Comparison of ENCODE assay signal across 14 cellular contexts in genomic region chr3:16936233-16936632, GRCh38. TPM values are rescaled to one million over a fixed set of nuclear protein-coding genes. Genes with fewer than 3 reads are reported as not detected.
A peak's percentile ranks its signal among the peaks of the same experiment; 100 is the strongest.
DNase-seq lines count a peak whose midpoint lies in the region; ATAC-seq and TF ChIP-seq lines count a peak whose summit lies in the region.
"Had no signal": no experiment of that assay in that cellular context is flagged by ENCODE, and none has a peak within 500 bp of the region (broad histone marks: within the 10 kb centered on the region; RNA-seq: fewer than 3 reads in every experiment).

No MANE protein-coding gene starts in this region.

- dilution Hi-C loops in mammary epithelial cell (cut with HindIII; ENCODE audit: low sequenced_read_pairs) = no loop called here

- no peak overlapping the region for H3K4me3 ChIP-seq in SJCRH30
- no peak overlapping the region for H3K4me3 ChIP-seq in mammary epithelial cell (replicated peaks in 1 of 3; ENCODE audit: insufficient read depth in 1 of 3, low read depth in 2 of 3, low read length in 3 of 3)
- H3K4me3 ChIP-seq: left lung, testis had no signal

- peaks cover 78% of the 10 kb centered on the region for H3K4me1 Mint-ChIP-seq in activated CD4-positive, alpha-beta T cell treated with anti-CD3 and anti-CD28 coated beads for 36 hours
- H3K4me1 Mint-ChIP-seq in WTC11 = peaks cover 35% of the 10 kb centered on the region
- peaks cover 52 to 99% (median 94%) of the 10 kb centered on the region in 4 donors for H3K4me1 Mint-ChIP-seq in naive thymus-derived CD8-positive, alpha-beta T cell

- CTCF ChIA-PET in activated CD4-positive, alpha-beta T cell treated with anti-CD3 and anti-CD28 coated beads for 36 hours (lab: Charles Lee) = interaction anchor here (0.7 kb wide), 1 partner anchor 238 kb away, joined by 3 read pairs; no protein-coding TSS in a partner anchor
- CTCF ChIA-PET in WTC11 (lab: Charles Lee) = no interaction called here
- CTCF ChIA-PET in mammary epithelial cell (lab: Charles Lee; ENCODE audit: low non-redundant PET) = no interaction called here

- H3K36me3 Mint-ChIP-seq in activated CD4-positive, alpha-beta T cell treated with anti-CD3 and anti-CD28 coated beads for 36 hours (ENCODE audit: low read depth) = peaks cover 5% of the 10 kb centered on the region
- no peaks in the 10 kb centered on the region for H3K36me3 Mint-ChIP-seq in WTC11
- H3K36me3 Mint-ChIP-seq in naive thymus-derived CD8-positive, alpha-beta T cell = peaks cover 0 to 14% (median 10%) of the 10 kb centered on the region in 3 donors

- H3K9me3 Mint-ChIP-seq in activated CD4-positive, alpha-beta T cell treated with anti-CD3 and anti-CD28 coated beads for 36 hours (ENCODE audit: low read depth) = no peaks in the 10 kb centered on the region
- no peaks in the 10 kb centered on the region for H3K9me3 Mint-ChIP-seq in WTC11
- H3K9me3 Mint-ChIP-seq in naive thymus-derived CD8-positive, alpha-beta T cell = no peaks in the 10 kb centered on the region

- H3K9me3 ChIP-seq in SJCRH30 (replicated peaks) = no peaks in the 10 kb centered on the region
- no peaks in the 10 kb centered on the region for H3K9me3 ChIP-seq in mammary epithelial cell (replicated peaks; ENCODE audit: insufficient read depth, low read length)
- H3K9me3 ChIP-seq: left lung, testis had no signal

- peak; percentile 18 for DNase-seq in activated CD4-positive, alpha-beta T cell treated with anti-CD3 and anti-CD28 coated beads for 36 hours
- no peak for DNase-seq in activated CD4-positive, alpha-beta T cell treated with anti-CD3 and anti-CD28 coated beads for 4 hours
- DNase-seq in HUDEP-2 (lab: John Stamatoyannopoulos, UW; ENCODE audit: unreplicated experiment in 76 of 76) (peak in 73 of 76 experiments; percentile 37 to 96 (median 81)), WTC11 (ENCODE audit: low spot score) (no peak), SJCRH30 (no peak), mammary epithelial cell (no peak)
- DNase-seq in naive thymus-derived CD8-positive, alpha-beta T cell = peak in 9 of 10 donors; percentile 5 to 68 (median 32)
- DNase-seq: left lung; MV-4-11; NCI-H2107; stimulated activated CD4-positive, alpha-beta T cell treated with anti-CD3 and anti-CD28 coated beads, Interleukin-15, amount 100 ng/mL, for 24 hours; testis had no signal

- TF ChIP-seq CTCF in WTC11 (IDR thresholded peaks at IDR 0.05) = no peak
- no peak for TF ChIP-seq CTCF in mammary epithelial cell (conservative IDR thresholded peaks at IDR 0.05 in 1 of 2, IDR thresholded peaks at IDR 0.05 in 1 of 2; ENCODE audit: extremely low read depth in 1 of 2, insufficient read depth in 1 of 2, low read depth in 1 of 2, low read length in 2 of 2)

- H3K9ac ChIP-seq in mammary epithelial cell (ENCODE audit: insufficient read depth, low read length) = no peak overlapping the region

- H3K4me3 Mint-ChIP-seq in activated CD4-positive, alpha-beta T cell treated with anti-CD3 and anti-CD28 coated beads for 36 hours = no peak overlapping the region
- no peak overlapping the region for H3K4me3 Mint-ChIP-seq in WTC11
- peak overlapping the region; percentile 53 to 85 (median 72) for H3K4me3 Mint-ChIP-seq in naive thymus-derived CD8-positive, alpha-beta T cell

- intact Hi-C loops in activated CD4-positive, alpha-beta T cell treated with anti-CD3 and anti-CD28 coated beads for 36 hours (cut with DNase I, micrococcal nuclease) = no loop called here
- intact Hi-C loops in mammary epithelial cell (cut with micrococcal nuclease) = no loop called here

- 46% methylated on average over 2 of the region's 2 CpGs for WGBS in mammary epithelial cell (ENCODE audit: low coverage, missing lambda C conversion rate)

- H3K27ac Mint-ChIP-seq in activated CD4-positive, alpha-beta T cell treated with anti-CD3 and anti-CD28 coated beads for 36 hours = no peak overlapping the region
- peak overlapping the region; percentile 7; the same call in 1 of the 2 replicates for H3K27ac Mint-ChIP-seq in WTC11
- peak overlapping the region; percentile 26 to 91 (median 78) for H3K27ac Mint-ChIP-seq in naive thymus-derived CD8-positive, alpha-beta T cell

- ATAC-seq in activated CD4-positive, alpha-beta T cell treated with anti-CD3 and anti-CD28 coated beads for 36 hours = no peak
- ATAC-seq in WTC11 = peak; percentile 88
- peak; percentile 88 to 91 for ATAC-seq in naive thymus-derived CD8-positive, alpha-beta T cell
- ATAC-seq in HG03457 (IDR thresholded peaks at IDR 0.05; ENCODE audit: unreplicated experiment) = no peak
- ATAC-seq: left lung, Right ventricle myocardium inferior had no signal

- H3K27me3 ChIP-seq in SJCRH30 (no peaks in the 10 kb centered on the region), mammary epithelial cell (ENCODE audit: insufficient read depth, low read length) (peaks cover 2% of the 10 kb centered on the region)
- H3K27me3 ChIP-seq: left lung, testis had no signal

- H4K20me1 ChIP-seq in mammary epithelial cell (ENCODE audit: insufficient read depth, low read length) = no peaks in the 10 kb centered on the region

- H3K36me3 ChIP-seq in SJCRH30 (no peaks in the 10 kb centered on the region), mammary epithelial cell (ENCODE audit: insufficient read depth, low read length) (no peaks in the 10 kb centered on the region)
- H3K36me3 ChIP-seq: left lung had no signal

- POLR2A ChIA-PET in activated CD4-positive, alpha-beta T cell treated with anti-CD3 and anti-CD28 coated beads for 36 hours (lab: Charles Lee) = no interaction called here
- POLR2A ChIA-PET in WTC11 (lab: Charles Lee) = no interaction called here
- POLR2A ChIA-PET in naive thymus-derived CD8-positive, alpha-beta T cell (lab: Charles Lee) = interaction anchor here (0.9 to 1.9 kb wide), 2 partner anchors 11 to 52 kb away, joined by 3 to 5 read pairs; partner anchors contain the start of gene PLCL2

- in situ Hi-C loops in mammary epithelial cell (cut with MboI; ENCODE audit: low sequenced_read_pairs in 2 of 2) = no loop called here

- H3K27me3 Mint-ChIP-seq in activated CD4-positive, alpha-beta T cell treated with anti-CD3 and anti-CD28 coated beads for 36 hours = no peaks in the 10 kb centered on the region
- H3K27me3 Mint-ChIP-seq in WTC11 (ENCODE audit: low read depth) = no peaks in the 10 kb centered on the region
- no peaks in the 10 kb centered on the region for H3K27me3 Mint-ChIP-seq in naive thymus-derived CD8-positive, alpha-beta T cell

- no peaks in the 10 kb centered on the region for H3K79me2 ChIP-seq in mammary epithelial cell (ENCODE audit: insufficient read depth, low read length)

- BruUV-seq in mammary epithelial cell (replicated peaks; lab: Mats Ljungman, UMichigan) = no TSS peak

- H3K4me1 ChIP-seq in SJCRH30 (no peaks in the 10 kb centered on the region), mammary epithelial cell (ENCODE audit: insufficient read depth, low read length) (no peaks in the 10 kb centered on the region)

- no peak overlapping the region for H3K27ac ChIP-seq in SJCRH30
- no peak overlapping the region for H3K27ac ChIP-seq in mammary epithelial cell (ENCODE audit: insufficient read depth, low read depth, low read length)
- H3K27ac ChIP-seq: left lung, testis had no signal

- H2AFZ ChIP-seq in mammary epithelial cell (ENCODE audit: low read depth, low read length) = no peak overlapping the region

- H3K4me2 ChIP-seq in mammary epithelial cell (ENCODE audit: insufficient read depth, low read depth, low read length) = no peak overlapping the region

TF ChIP-seq in WTC11, 78 proteins besides CTCF, POLR2A, EP300 and RAD21:
- no peak for TF ChIP-seq ATF6 (CRISPR knock-in tag; IDR thresholded peaks at IDR 0.05)

RNA-seq across cellular contexts. Expression of gene PLCL2, which starts 51.5 kb away (rescaled TPM):
- 10 to 100 TPM; 12.5 to 15.0 TPM for total RNA-seq in activated CD4-positive, alpha-beta T cell treated with anti-CD3 and anti-CD28 coated beads for 36 hours
- total RNA-seq in WTC11 (2021) (9.1 to 11.8 TPM (median 10.4 TPM) in 3 replicates), mammary epithelial cell (under 1 TPM; 0.28 to 0.33 TPM)
- total RNA-seq in naive thymus-derived CD8-positive, alpha-beta T cell = 10 to 100 TPM; 85.0 to 86.3 TPM
- polyA plus RNA-seq in naive thymus-derived CD8-positive, alpha-beta T cell = 10 to 100 TPM; 57.7 to 84.4 (median 69.1) TPM
- total RNA-seq in SJCRH30 (2014; rRNA removed; shearing (Covaris generic)) = 1.4 and 1.6 TPM in 2 replicates
- polyA plus RNA-seq in mammary epithelial cell = 0.15 TPM
- polyA minus RNA-seq in mammary epithelial cell = not detected

Comparison
In these comparisons a context has a peak if more than half of its experiments do, and no peak if none do; other contexts are left out.
1. DNase-seq: peak in activated CD4-positive, alpha-beta T cell treated with anti-CD3 and anti-CD28 coated beads for 36 hours (single experiment), HUDEP-2 (73 of 76) and naive thymus-derived CD8-positive, alpha-beta T cell (9 of 10); none in activated CD4-positive, alpha-beta T cell treated with anti-CD3 and anti-CD28 coated beads for 4 hours (0 of 2), WTC11 (single experiment), SJCRH30 (0 of 2) and mammary epithelial cell (single experiment).
2. ATAC-seq: peak in WTC11 (single experiment) and naive thymus-derived CD8-positive, alpha-beta T cell (2 of 2); none in activated CD4-positive, alpha-beta T cell treated with anti-CD3 and anti-CD28 coated beads for 36 hours (single experiment) and HG03457 (single experiment).
3. H3K4me3 Mint-ChIP-seq: peak in naive thymus-derived CD8-positive, alpha-beta T cell (10 of 10); none in activated CD4-positive, alpha-beta T cell treated with anti-CD3 and anti-CD28 coated beads for 36 hours (single experiment) and WTC11 (single experiment).